1 cellular context compared by ENCODE assay signal in genomic region chr7:44448922-44449321, GRCh38.
TF ChIP-seq lines count a peak whose summit lies in the region.

No MANE protein-coding gene starts in this region.

TF ChIP-seq in GM12878, 131 proteins besides CTCF, POLR2A, EP300 and RAD21:
- TF ChIP-seq ELK1 (IDR thresholded peaks at IDR 0.05; ENCODE audit: low read depth, low read length) (no peak), NFYA (IDR thresholded peaks at IDR 0.05; ENCODE audit: borderline replicate concordance, low read depth, low read length) (no peak), PRDM15 (CRISPR knock-in tag; IDR thresholded peaks at IDR 0.05) (no peak)
